In genomic region chr12:126869644-126870043, GRCh38 we compare ENCODE assay signal across 20 cellular contexts.
"Had no signal": no experiment of that assay in that cellular context is flagged by ENCODE, and none has a peak within 500 bp of the region (broad histone marks: within the 10 kb centered on the region; RNA-seq: fewer than 3 reads in every experiment).

No MANE protein-coding gene starts in this region.

- H3K9me3 ChIP-seq: SK-N-SH had no signal

- DNase-seq: KBM-7, MV-4-11, NCI-H1048, NCI-H1105, NCI-H1417, NCI-H1436 treated with DMSO at 0.1 percent for 48 hours, NCI-H1694, NCI-H187 treated with DMSO at 0.1 percent for 48 hours, NCI-H2029 treated with DMSO at 0.1 percent for 48 hours, NCI-H2171 treated with DMSO at 0.1 percent for 48 hours, NCI-H345, NCI-H446 treated with DMSO at 0.1 percent for 48 hours, NCI-H510A treated with DMSO at 0.1 percent for 48 hours, NCI-H526, PC-3, SHP77, SK-N-SH, SW 1271 had no signal

- ATAC-seq: Panc1, PC-3 had no signal

- H3K27ac ChIP-seq: RWPE1 had no signal
